ENCODE assay signal across 8 cellular contexts in genomic region chr2:152098798-152099654, GRCh38. TPM values are rescaled to one million over a fixed set of nuclear protein-coding genes. Genes with fewer than 3 reads are reported as not detected.
A peak's percentile ranks its signal among the peaks of the same experiment; 100 is the strongest.
DNase-seq lines count a peak whose midpoint lies in the region; ATAC-seq and TF ChIP-seq lines count a peak whose summit lies in the region.

Gene CACNB4, minus strand, starts transcription at chr2:152099044.

- peaks cover 30% of the 10 kb centered on the region for H3K27me3 Mint-ChIP-seq in activated naive CD8-positive, alpha-beta T cell

- ATAC-seq in GM18502 (IDR thresholded peaks at IDR 0.05; ENCODE audit: poor library complexity, unreplicated experiment) (peak; percentile 38), left ventricle myocardium superior (peak; percentile 59)

- intact Hi-C loops in left ventricle myocardium superior (cut with micrococcal nuclease): no loop called here

- H3K27ac Mint-ChIP-seq in activated naive CD8-positive, alpha-beta T cell: peak within 1 kb of the TSS; percentile 58

- no peaks in the 10 kb centered on the region for H3K9me3 Mint-ChIP-seq in activated naive CD8-positive, alpha-beta T cell (ENCODE audit: low read depth)

- no peaks in the 10 kb centered on the region for H3K36me3 Mint-ChIP-seq in activated naive CD8-positive, alpha-beta T cell

- peak within 1 kb of the TSS; percentile 90 for H3K4me3 Mint-ChIP-seq in activated naive CD8-positive, alpha-beta T cell

- peaks cover 15% of the 10 kb centered on the region for H3K4me1 Mint-ChIP-seq in activated naive CD8-positive, alpha-beta T cell (ENCODE audit: low read depth)

- TF ChIP-seq CTCF in AG09309 (IDR thresholded peaks at IDR 0.05; ENCODE audit: control insufficient read depth, insufficient read depth, low read depth, low read length, missing control alignments) (no peak), retinal pigment epithelial cell (conservative IDR thresholded peaks at IDR 0.05; ENCODE audit: low read depth, low read length) (no peak)

- DNase-seq in AG09309 (ENCODE audit: low read depth) (no peak), LHCN-M2 (ENCODE audit: low read depth) (peak; percentile 29), left ventricle myocardium superior (peak; percentile 36), retinal pigment epithelial cell (ENCODE audit: low read depth) (no peak), NCI-H446 treated with DMSO at 0.1 percent for 48 hours (lab: John Stamatoyannopoulos, UW) (no peak), NCI-H187 (lab: John Stamatoyannopoulos, UW) (no peak)

- H3K4me3 ChIP-seq in AG09309 (ENCODE audit: control insufficient read depth, low read depth, low read length) (peak within 1 kb of the TSS; percentile 51), retinal pigment epithelial cell (ENCODE audit: low read length) (peak within 1 kb of the TSS; percentile 59)

RNA-seq across cellular contexts. Expression of gene CACNB4, which starts in this region (rescaled TPM):
- 0.11 and 0.32 TPM in 2 replicates for total RNA-seq in LHCN-M2 (2014; rRNA removed)
- polyA plus RNA-seq in LHCN-M2 (2012): 0.33 TPM
- 0.32 TPM for total RNA-seq in left ventricle myocardium superior

Comparison
In these comparisons a context has a peak if more than half of its experiments do, and no peak if none do; other contexts are left out.
1. Peak in DNase-seq in LHCN-M2; RNA of the gene not detected or under 1 TPM.
2. Peak in DNase-seq and ATAC-seq in left ventricle myocardium superior; RNA of the gene not detected or under 1 TPM.